Comparison of ENCODE assay signal across 15 cellular contexts in the genomic region with DNA sequence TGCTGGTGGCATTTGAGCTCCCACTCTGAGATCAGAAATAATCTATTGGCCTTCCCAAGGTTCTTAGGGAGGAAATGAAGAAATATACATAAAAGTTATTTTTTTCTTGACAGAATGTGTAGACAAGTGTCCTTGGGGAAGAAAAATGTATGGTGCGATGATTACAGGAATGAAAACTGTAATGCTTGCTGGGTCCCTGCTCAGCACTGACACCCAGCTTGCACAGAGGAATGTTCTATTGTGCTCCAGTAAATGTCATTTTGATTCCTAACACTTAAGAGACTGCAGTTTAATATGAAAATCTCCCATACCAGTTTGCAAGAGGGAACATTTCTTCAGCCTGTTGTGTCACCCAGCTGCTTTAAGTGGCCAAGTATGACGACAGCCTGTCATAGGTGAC.
"Had no signal": no experiment of that assay in that cellular context is flagged by ENCODE, and none has a peak within 500 bp of the region (broad histone marks: within the 10 kb centered on the region; RNA-seq: fewer than 3 reads in every experiment).

No MANE protein-coding gene starts in this region.

- H3K4me1 ChIP-seq: prostate gland, right lobe of liver had no signal

- H3K9me3 ChIP-seq: prostate gland, right lobe of liver, thoracic aorta had no signal

- H3K4me3 ChIP-seq: prostate gland, right lobe of liver, thoracic aorta had no signal

- H3K27ac ChIP-seq: prostate gland, right lobe of liver, thoracic aorta had no signal

- H3K36me3 ChIP-seq: prostate gland, right lobe of liver had no signal

- DNase-seq: activated CD4-positive, alpha-beta T cell treated with anti-CD3 and anti-CD28 coated beads, Interleukin-2, amount 10 ng/mL, durations not matched to agents 24 days and 14 days; activated naive CD4-positive, alpha-beta T cell treated with anti-CD3 and anti-CD28 coated beads, Interleukin-2, amount 10 ng/mL, durations not matched to agents 7 days and 5 days; endodermal cell; erythroblast; glutamatergic neuron; natural killer cell; occipital lobe; right lobe of liver; stimulated activated CD4-positive, alpha-beta T cell treated with anti-CD3 and anti-CD28 coated beads, Interleukin-4, amount 100 ng/mL, for 1 hour; stimulated activated CD8-positive, alpha-beta memory T cell treated with anti-CD3 and anti-CD28 coated beads, Interleukin-4, amount 100 ng/mL, for 48 hours; T-cell had no signal

- H3K27me3 ChIP-seq: right lobe of liver had no signal

- ATAC-seq: left lobe of liver, natural killer cell, right lobe of liver, T-cell, WTC11 had no signal
